9 cellular contexts compared by ENCODE assay signal in genomic region chr10:24518981-24519597, GRCh38.
DNase-seq lines count a peak whose midpoint lies in the region; ATAC-seq and TF ChIP-seq lines count a peak whose summit lies in the region.
"Had no signal": no experiment of that assay in that cellular context is flagged by ENCODE, and none has a peak within 500 bp of the region (broad histone marks: within the 10 kb centered on the region; RNA-seq: fewer than 3 reads in every experiment).

No MANE protein-coding gene starts in this region.

- no peaks in the 10 kb centered on the region for H3K27me3 ChIP-seq in mucosa of stomach (ENCODE audit: control insufficient read depth, insufficient read depth, low read length)
- no peaks in the 10 kb centered on the region for H3K27me3 ChIP-seq in upper lobe of right lung

- intact Hi-C loops in upper lobe of right lung (cut with DNase I) = no loop called here

- H3K9me3 ChIP-seq in mucosa of stomach (ENCODE audit: control insufficient read depth, low read length) = no peaks in the 10 kb centered on the region
- H3K9me3 ChIP-seq in upper lobe of right lung = no peaks in the 10 kb centered on the region

- H3K4me1 ChIP-seq in mucosa of stomach (ENCODE audit: control insufficient read depth, insufficient read depth, low read length) (peaks cover 6% of the 10 kb centered on the region), upper lobe of right lung (no peaks in the 10 kb centered on the region)

- peak overlapping the region; percentile 12 for H3K9ac ChIP-seq in mucosa of stomach (ENCODE audit: low read length)

- ATAC-seq in upper lobe of right lung (peak; percentile 86), GM21381 (IDR thresholded peaks at IDR 0.05; ENCODE audit: unreplicated experiment) (no peak)

- TF ChIP-seq CTCF in upper lobe of right lung (IDR thresholded peaks at IDR 0.05) = peak; percentile 75

- no peak for TF ChIP-seq POLR2A in erythroblast (IDR thresholded peaks at IDR 0.05; ENCODE audit: low read length)

- H3K36me3 ChIP-seq in mucosa of stomach (ENCODE audit: control insufficient read depth, insufficient read depth, low read length) (no peaks in the 10 kb centered on the region), upper lobe of right lung (no peaks in the 10 kb centered on the region)

- peak; percentile 61 for DNase-seq in 8988T
- DNase-seq in ELR (ENCODE audit: low read depth) = peak; percentile 77
- peak; percentile 33 for DNase-seq in NCI-H1694 treated with DMSO at 0.1 percent for 48 hours (lab: John Stamatoyannopoulos, UW)
- DNase-seq in activated CD4-positive, alpha-beta T cell treated with anti-CD3 and anti-CD28 coated beads, Interleukin-2, amount 50 U/mL, for 48 hours = peak; percentile 46 to 60
- DNase-seq in erythroblast (lab: John Stamatoyannopoulos, UW) = peak; percentile 40 to 71
- DNase-seq in upper lobe of right lung = no peak
- DNase-seq: naive B cell had no signal

- H3K4me3 ChIP-seq in mucosa of stomach (ENCODE audit: low read length) (no peak overlapping the region), upper lobe of right lung (no peak overlapping the region)

- no peak overlapping the region for H3K27ac ChIP-seq in upper lobe of right lung
